In genomic region chr15:49620658-49621326, GRCh38 we compare ENCODE assay signal across 8 cellular contexts. TPM values are rescaled to one million over a fixed set of nuclear protein-coding genes. Genes with fewer than 3 reads are reported as not detected.
A peak's percentile ranks its signal among the peaks of the same experiment; 100 is the strongest.
DNase-seq lines count a peak whose midpoint lies in the region; ATAC-seq and TF ChIP-seq lines count a peak whose summit lies in the region.

Gene DTWD1, plus strand, starts transcription at chr15:49621048. Its CDS starts 4,120 bp downstream, at chr15:49625168.
A gene with protein sequence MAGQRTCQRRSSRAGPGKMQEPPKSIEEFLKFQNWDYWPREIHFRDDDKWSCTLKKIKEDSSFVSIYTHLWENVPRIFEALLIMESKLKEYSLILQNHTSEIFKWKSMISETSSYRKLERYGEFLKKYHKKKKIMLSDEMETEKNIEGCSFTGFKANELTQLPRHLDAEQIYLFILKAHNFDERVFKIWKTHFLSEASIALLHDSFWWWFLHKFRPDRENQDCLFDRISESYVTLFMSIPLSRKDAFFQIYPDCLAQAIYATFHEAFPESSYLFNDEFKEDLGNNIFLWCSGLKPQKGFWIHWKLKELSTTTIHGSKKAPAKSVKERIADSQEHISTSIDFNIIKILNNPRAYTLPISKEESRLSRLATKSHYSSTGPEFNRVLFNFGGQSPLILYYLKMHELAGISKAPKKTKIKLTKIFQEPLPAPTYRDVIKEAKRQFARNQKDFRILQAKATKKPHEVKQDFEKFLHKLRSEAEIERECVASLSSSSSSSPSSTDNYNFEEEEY (minus strand): TSS chr15:49620818. CDS start chr15:49615171, 5,647 bp downstream.

- dilution Hi-C loops in IMR-90 (cut with HindIII; ENCODE audit: low sequenced_read_pairs, unreplicated experiment) = no loop called here

- peak within 1 kb of the TSS; percentile 79 for H4K91ac ChIP-seq in IMR-90 (ENCODE audit: insufficient read depth, low read depth, low read length)

- DNase-seq in DMS114 treated with DMSO at 0.1 percent for 48 hours (lab: John Stamatoyannopoulos, UW; ENCODE audit: unreplicated experiment) (peak; percentile 94), IMR-90 (peak; percentile 98), OCI-LY7 (ENCODE audit: low spot score) (peak; percentile 97), activated T-cell treated with anti-CD3 and anti-CD28 coated beads for 4 hours (peak; percentile 91), epithelial cell of proximal tubule (ENCODE audit: low read depth) (peak; percentile 70), mucosa of gallbladder (ENCODE audit: low spot score) (peak; percentile 97)
- peak; percentile 87 for DNase-seq in stimulated activated CD8-positive, alpha-beta memory T cell treated with anti-CD3 and anti-CD28 coated beads, Interleukin-4, amount 100 ng/mL, for 24 hours (ENCODE audit: low read depth)

- BruUV-seq in IMR-90 (replicated peaks; lab: Mats Ljungman, UMichigan) = no TSS peak
- BruUV-seq in OCI-LY7 (replicated peaks; lab: Mats Ljungman, UMichigan) = no TSS peak

- peak within 1 kb of the TSS; percentile 99 for H3K4me2 ChIP-seq in IMR-90 (ENCODE audit: low read depth, low read length)
- H3K4me2 ChIP-seq in OCI-LY7 (ENCODE audit: low read length) = peak within 1 kb of the TSS; percentile 82

- H3K56ac ChIP-seq in IMR-90 (ENCODE audit: extremely low read depth, insufficient read depth, low read length) = peak within 1 kb of the TSS; percentile 96

- peak within 1 kb of the TSS; percentile 93 for H2AFZ ChIP-seq in IMR-90 (replicated peaks; ENCODE audit: low read length, poor library complexity)
- H2AFZ ChIP-seq in OCI-LY7 (ENCODE audit: low read length) = peak within 1 kb of the TSS; percentile 96

- H3K18ac ChIP-seq in IMR-90 (ENCODE audit: low read depth, low read length) = peak within 1 kb of the TSS; percentile 81

- peak within 1 kb of the TSS; percentile 88 for H3K4ac ChIP-seq in IMR-90 (ENCODE audit: low read depth, low read length)

- intact Hi-C loops in IMR-90 (cut with micrococcal nuclease) = loop anchor here (1.0 to 5.0 kb wide), 8 partner anchors 128 to 517 kb away; no protein-coding TSS in a partner anchor
- intact Hi-C loops in OCI-LY7 (cut with micrococcal nuclease; ENCODE audit: unreplicated experiment) = loop anchor here (2.0 to 10.0 kb wide), 4 partner anchors 466 to 1286 kb away; partner anchors contain the start of genes COPS2, DUT, EID1 and SECISBP2L

- peak within 1 kb of the TSS; percentile 59 for H2AK5ac ChIP-seq in IMR-90 (ENCODE audit: low read depth, low read length)

- peak within 1 kb of the TSS; percentile 95 for H3K27ac ChIP-seq in IMR-90 (ENCODE audit: insufficient read depth, low read length)
- peak within 1 kb of the TSS; percentile 54 for H3K27ac ChIP-seq in OCI-LY7 (ENCODE audit: low read depth, low read length, poor library complexity, severe bottlenecking)

- no peaks in the 10 kb centered on the region for H3K27me3 ChIP-seq in IMR-90 (ENCODE audit: control insufficient read depth, insufficient read depth, low read length)

- H3K14ac ChIP-seq in IMR-90 (replicated peaks; ENCODE audit: low read depth, low read length) = peak within 1 kb of the TSS; percentile 96

- TF ChIP-seq RAD21 in IMR-90 (IDR thresholded peaks at IDR 0.05; ENCODE audit: low read length) = peak; percentile 32

- no peak for TF ChIP-seq CTCF in IMR-90 (conservative IDR thresholded peaks at IDR 0.05; ENCODE audit: low read depth, low read length)
- 0 out of 2 replicates have a peak, but pooled peaks have one; percentile 6 for TF ChIP-seq CTCF in OCI-LY7 (conservative IDR thresholded peaks at IDR 0.05; ENCODE audit: low read length)
- TF ChIP-seq CTCF in epithelial cell of proximal tubule (conservative IDR thresholded peaks at IDR 0.05; ENCODE audit: low read depth, low read length) = no peak

- in situ Hi-C loops in IMR-90 (cut with MboI; ENCODE audit: low sequenced_read_pairs) = loop anchor here (25.0 kb wide), 1 partner anchor 383 kb away; no protein-coding TSS in a partner anchor

- whole genome bisulfite sequencing in IMR-90 (ENCODE audit: extremely low coverage in 2 of 2, insufficient read length in 1 of 2), 2 experiments = 0% methylated on average over 17 of the region's 59 CpGs; no CpG with 5 or more reads in 1 of the 2 experiments

- POLR2A ChIA-PET in IMR-90 (lab: Charles Lee; ENCODE audit: unreplicated experiment) (interaction anchor here (0.5 to 1.5 kb wide), 3 partner anchors 142 to 432 kb away, joined by 3 to 4 read pairs (median 3); no protein-coding TSS in a partner anchor), OCI-LY7 (lab: Charles Lee) (interaction anchor here (0.6 to 1.0 kb wide), 5 partner anchors 10 to 1334 kb away, joined by 3 to 4 read pairs (median 3); partner anchors contain the start of gene COPS2)

- peak within 1 kb of the TSS; percentile 98 for H4K5ac ChIP-seq in IMR-90 (ENCODE audit: low read depth, low read length)

- H2BK5ac ChIP-seq in IMR-90 (ENCODE audit: low read depth, low read length, poor library complexity, severe bottlenecking) = peak within 1 kb of the TSS; percentile 94

- peak; percentile 92 for TF ChIP-seq POLR2A in IMR-90 (IDR thresholded peaks at IDR 0.05; ENCODE audit: low read depth, low read length)

- H3K4me1 ChIP-seq in IMR-90 (ENCODE audit: control insufficient read depth, insufficient read depth, low read length) (peaks cover 3% of the 10 kb centered on the region; the same call in 1 of the 2 replicates), OCI-LY7 (ENCODE audit: insufficient read depth, low read length, poor library complexity, severe bottlenecking) (peaks cover 17% of the 10 kb centered on the region)

- peaks cover 18% of the 10 kb centered on the region; the same call in 1 of the 2 replicates for H3K79me2 ChIP-seq in OCI-LY7 (ENCODE audit: insufficient read depth, low read depth, low read length)

- H2AK9ac ChIP-seq in IMR-90 (replicated peaks; ENCODE audit: low read depth, low read length, poor library complexity) = peak within 1 kb of the TSS; percentile 88

- peak; percentile 98 for ATAC-seq in GM21529 (IDR thresholded peaks at IDR 0.05; ENCODE audit: unreplicated experiment)
- ATAC-seq in IMR-90 (ENCODE audit: low read depth) = peak; percentile 98

- H2BK20ac ChIP-seq in IMR-90 (ENCODE audit: low read depth, low read length) = peak within 1 kb of the TSS; percentile 77; the same call in 1 of the 2 replicates

- H4K8ac ChIP-seq in IMR-90 (ENCODE audit: low read depth in 2 of 2, low read length in 2 of 2) = peak within 1 kb of the TSS; percentile 71 to 97

- peak within 1 kb of the TSS; percentile 96 for H3K23ac ChIP-seq in IMR-90 (ENCODE audit: low read depth, low read length)

- H3K4me3 ChIP-seq in IMR-90 (ENCODE audit: insufficient read depth, low read depth, low read length) (peak within 1 kb of the TSS; percentile 77), OCI-LY7 (ENCODE audit: low read depth, low read length, poor library complexity, severe bottlenecking) (peak within 1 kb of the TSS; percentile 86), epithelial cell of proximal tubule (ENCODE audit: low read depth, low read length) (peak within 1 kb of the TSS; percentile 94)

- H3K79me1 ChIP-seq in IMR-90 (ENCODE audit: low read depth in 1 of 2, low read length in 2 of 2) = peaks cover 16 to 35% of the 10 kb centered on the region in 2 experiments

- H2BK120ac ChIP-seq in IMR-90 (ENCODE audit: low read depth, low read length) = peak within 1 kb of the TSS; percentile 88

- no peaks in the 10 kb centered on the region for H3K9me1 ChIP-seq in IMR-90 (ENCODE audit: insufficient read depth, low read length)

- H4K20me1 ChIP-seq in IMR-90 (ENCODE audit: insufficient read depth, low read length) = no peaks in the 10 kb centered on the region
- H4K20me1 ChIP-seq in OCI-LY7 (ENCODE audit: insufficient read depth, low read length) = no peaks in the 10 kb centered on the region

- no peaks in the 10 kb centered on the region for H3K9me2 ChIP-seq in OCI-LY7 (ENCODE audit: insufficient read depth, low read length)

- H3K9ac ChIP-seq in IMR-90 (ENCODE audit: low read depth, low read length) = peak within 1 kb of the TSS; percentile 92

- H3K36me3 ChIP-seq in IMR-90 (ENCODE audit: control insufficient read depth, insufficient read depth, low read length) (peaks cover 6% of the 10 kb centered on the region), OCI-LY7 (ENCODE audit: insufficient read depth, low read length) (peaks cover 18% of the 10 kb centered on the region)

- CTCF ChIA-PET in IMR-90 (lab: Yijun Ruan, JAX) = interaction anchor here (0.6 kb wide), 1 partner anchor 353 kb away, joined by 3 read pairs; no protein-coding TSS in a partner anchor
- CTCF ChIA-PET in OCI-LY7 (lab: Charles Lee; ENCODE audit: unreplicated experiment) = no interaction called here

- H3K9me3 ChIP-seq in IMR-90 (ENCODE audit: control insufficient read depth, insufficient read depth, low read length) (peaks cover 4% of the 10 kb centered on the region), OCI-LY7 (ENCODE audit: low read length) (peaks cover 21% of the 10 kb centered on the region; the same call in 1 of the 2 replicates)

- peak within 1 kb of the TSS; percentile 56 for H2BK15ac ChIP-seq in IMR-90 (ENCODE audit: low read depth, low read length)

TF ChIP-seq in IMR-90, 13 proteins besides CTCF, POLR2A, EP300 and RAD21 (continues in another document):
- TF ChIP-seq RCOR1 (IDR thresholded peaks at IDR 0.05; ENCODE audit: insufficient replicate concordance, low read length) (no peak), RFX5 (IDR thresholded peaks at IDR 0.05; ENCODE audit: low read depth, low read length) (no peak), MAZ (IDR thresholded peaks at IDR 0.05; ENCODE audit: borderline replicate concordance, low read depth, low read length) (peak; percentile 88), MXI1 (IDR thresholded peaks at IDR 0.05; ENCODE audit: borderline replicate concordance, low read depth, low read length) (peak; percentile 91), CEBPB (IDR thresholded peaks at IDR 0.05; ENCODE audit: low read depth, low read length) (peak; percentile 98), MAFK (IDR thresholded peaks at IDR 0.05; ENCODE audit: low read depth, low read length) (no peak), NFE2L2 (IDR thresholded peaks at IDR 0.05; ENCODE audit: low read depth, low read length) (no peak)

RNA-seq across cellular contexts. Expression of gene DTWD1, which starts in this region (rescaled TPM):
- 20.1 and 24.4 TPM in 2 replicates for total RNA-seq in IMR-90 (2012; rRNA removed)
- 12.6 and 19.9 TPM in 2 replicates for polyA plus RNA-seq in IMR-90 (2012; rRNA removed)
- 1.4 and 2.0 TPM in 2 replicates for polyA plus RNA-seq in IMR-90 (2012; cell fraction: cytosol; rRNA removed)
- 1.4 and 20.7 TPM in 2 replicates for polyA plus RNA-seq in IMR-90 (2012; cell fraction: nucleus; rRNA removed; ENCODE audit: low replicate concordance)
- total RNA-seq in OCI-LY7 (2014; rRNA removed; shearing (Covaris generic)) = 6.8 and 9.4 TPM in 2 replicates
- 18.1 and 19.2 TPM in 2 replicates for total RNA-seq in OCI-LY7 (2022)
- total RNA-seq in epithelial cell of proximal tubule = 9.9 and 10.6 TPM in 2 replicates
- total RNA-seq in mucosa of gallbladder = 40.3 TPM

RNA-seq across cellular contexts. Expression of the second gene that starts in this region (rescaled TPM):
- total RNA-seq in IMR-90 (2012; rRNA removed) = 1.8 and 2.5 TPM in 2 replicates
- polyA plus RNA-seq in IMR-90 (2012; rRNA removed) = 2.6 and 3.0 TPM in 2 replicates
- polyA plus RNA-seq in IMR-90 (2012; cell fraction: cytosol; rRNA removed) = 0.36 and 0.40 TPM in 2 replicates
- polyA plus RNA-seq in IMR-90 (2012; cell fraction: nucleus; rRNA removed; ENCODE audit: low replicate concordance) = 0.36 and 1.4 TPM in 2 replicates
- total RNA-seq in OCI-LY7 (2014; rRNA removed; shearing (Covaris generic)) = 2.9 and 3.2 TPM in 2 replicates
- 5.1 and 6.2 TPM in 2 replicates for total RNA-seq in OCI-LY7 (2022)
- 3.2 and 6.6 TPM in 2 replicates for total RNA-seq in epithelial cell of proximal tubule
- 6.0 TPM for total RNA-seq in mucosa of gallbladder

Comparison
In these comparisons a context has a peak if more than half of its experiments do, and no peak if none do; other contexts are left out.
1. Peak in every context shown above with its lines: DNase-seq, ATAC-seq, H3K4me3 ChIP-seq and H3K27ac ChIP-seq.